ENCODE assay signal across 9 cellular contexts in genomic region chr1:225778412-225778669, GRCh38. TPM values are rescaled to one million over a fixed set of nuclear protein-coding genes. Genes with fewer than 3 reads are reported as not detected.
DNase-seq lines count a peak whose midpoint lies in the region; ATAC-seq and TF ChIP-seq lines count a peak whose summit lies in the region.
"Had no signal": no experiment of that assay in that cellular context is flagged by ENCODE, and none has a peak within 500 bp of the region (broad histone marks: within the 10 kb centered on the region; RNA-seq: fewer than 3 reads in every experiment).

No MANE protein-coding gene starts in this region.

- H3K27me3 Mint-ChIP-seq in T-helper 2 cell treated with Interferon-gamma antibody and Interleukin-4, amounts not matched to agents 5 μg/mL and 100 μg/mL, for 36 hours (ENCODE audit: low read depth): peaks cover under 1% of the 10 kb centered on the region
- H3K27me3 Mint-ChIP-seq: activated CD8-positive, alpha-beta memory T cell treated with anti-CD3 and anti-CD28 coated beads, Interleukin-2, amount 10 ng/mL, durations not matched to agents 7 days and 5 days had no signal

- H3K36me3 Mint-ChIP-seq in T-helper 2 cell treated with Interferon-gamma antibody and Interleukin-4, amounts not matched to agents 5 μg/mL and 100 μg/mL, for 36 hours (ENCODE audit: low read depth): peaks cover 20% of the 10 kb centered on the region

- no peak overlapping the region for H3K27ac Mint-ChIP-seq in T-helper 2 cell treated with Interferon-gamma antibody and Interleukin-4, amounts not matched to agents 5 μg/mL and 100 μg/mL, for 36 hours
- H3K27ac Mint-ChIP-seq: activated CD8-positive, alpha-beta memory T cell treated with anti-CD3 and anti-CD28 coated beads, Interleukin-2, amount 10 ng/mL, durations not matched to agents 7 days and 5 days had no signal

- no peak for DNase-seq in body of pancreas
- no peak for DNase-seq in right lobe of liver
- no peak for DNase-seq in thyroid gland
- no peak for DNase-seq in putamen (ENCODE audit: low spot score)
- DNase-seq in stimulated activated CD4-positive, alpha-beta T cell treated with anti-CD3 and anti-CD28 coated beads, Interleukin-4, amount 100 ng/mL, for 4 hours: no peak
- no peak for DNase-seq in T-helper 2 cell treated with Interferon-gamma antibody and Interleukin-4, amounts not matched to agents 5 μg/mL and 100 μg/mL, for 36 hours (ENCODE audit: low spot score)
- DNase-seq in stimulated activated naive CD4-positive, alpha-beta T cell (lab: John Stamatoyannopoulos, UW): no peak

- TF ChIP-seq POLR2A in body of pancreas (IDR thresholded peaks at IDR 0.05): no peak
- no peak for TF ChIP-seq POLR2A in right lobe of liver (IDR thresholded peaks at IDR 0.05)
- TF ChIP-seq POLR2A in thyroid gland (IDR thresholded peaks at IDR 0.05): no peak

- intact Hi-C loops in body of pancreas (cut with DNase I): no loop called here
- intact Hi-C loops in right lobe of liver (cut with DNase I): loop anchor here in 1 of 2 donors (10.0 kb wide), 2 partner anchors 66 to 214 kb away; no protein-coding TSS in a partner anchor
- intact Hi-C loops in thyroid gland (cut with DNase I): loop anchor here (10.0 kb wide), 3 partner anchors 66 to 216 kb away; partner anchors contain the start of genes ENAH and SDE2

- peak overlapping the region; percentile 99 for H3K9ac ChIP-seq in HUES48 (ENCODE audit: low read depth, low read length)

- peaks cover 24% of the 10 kb centered on the region for H3K4me1 Mint-ChIP-seq in T-helper 2 cell treated with Interferon-gamma antibody and Interleukin-4, amounts not matched to agents 5 μg/mL and 100 μg/mL, for 36 hours (ENCODE audit: low read depth)

- no peak for ATAC-seq in body of pancreas
- no peak for ATAC-seq in right lobe of liver

- H3K4me3 ChIP-seq in HUES48 (ENCODE audit: low read depth, low read length) (peak overlapping the region; percentile 96), body of pancreas (peak overlapping the region; percentile 49 to 81), right lobe of liver (peak overlapping the region; percentile 66 to 80 (median 69)), thyroid gland (replicated peaks in 1 of 3) (peak overlapping the region; percentile 4 to 52 (median 27))

- 0% methylated on average over 1 of the region's 1 CpG for WGBS in body of pancreas, 2 donors
- WGBS in right lobe of liver (ENCODE audit: insufficient coverage, low coverage, low lambda C conversion rate, missing lambda C conversion rate): 0% methylated on average over 1 of the region's 1 CpG
- WGBS in thyroid gland, 2 donors: 0 to 5% methylated on average over 1 of the region's 1 CpG

- H3K36me3 ChIP-seq in HUES48 (ENCODE audit: control insufficient read depth, insufficient read depth, low read length) (peaks cover 32% of the 10 kb centered on the region), body of pancreas (replicated peaks in 1 of 2; ENCODE audit: insufficient read depth in 1 of 2, low read depth in 2 of 2) (no peaks in the 10 kb centered on the region), right lobe of liver (peaks cover 0 to 7% (median 0%) of the 10 kb centered on the region in 4 donors), thyroid gland (no peaks in the 10 kb centered on the region)

- no peak overlapping the region for H3K4me3 Mint-ChIP-seq in T-helper 2 cell treated with Interferon-gamma antibody and Interleukin-4, amounts not matched to agents 5 μg/mL and 100 μg/mL, for 36 hours
- H3K4me3 Mint-ChIP-seq: activated CD8-positive, alpha-beta memory T cell treated with anti-CD3 and anti-CD28 coated beads, Interleukin-2, amount 10 ng/mL, durations not matched to agents 7 days and 5 days had no signal

- H3K27me3 ChIP-seq in HUES48 (ENCODE audit: control insufficient read depth, insufficient read depth, low read length): no peaks in the 10 kb centered on the region
- H3K27me3 ChIP-seq in body of pancreas: no peaks in the 10 kb centered on the region
- H3K27me3 ChIP-seq in right lobe of liver: no peaks in the 10 kb centered on the region
- H3K27me3 ChIP-seq in thyroid gland: no peaks in the 10 kb centered on the region

- peaks cover 34% of the 10 kb centered on the region for H3K4me1 ChIP-seq in HUES48 (ENCODE audit: control insufficient read depth, insufficient read depth, low read length)
- H3K4me1 ChIP-seq in body of pancreas: peaks cover 45% of the 10 kb centered on the region
- H3K4me1 ChIP-seq in right lobe of liver: peaks cover 0 to 34% (median 8%) of the 10 kb centered on the region in 4 donors
- peaks cover 29 to 33% of the 10 kb centered on the region in 2 donors for H3K4me1 ChIP-seq in thyroid gland

- no peaks in the 10 kb centered on the region for H3K9me3 ChIP-seq in HUES48 (ENCODE audit: control insufficient read depth, insufficient read depth, low read length)
- H3K9me3 ChIP-seq in body of pancreas: no peaks in the 10 kb centered on the region
- no peaks in the 10 kb centered on the region for H3K9me3 ChIP-seq in right lobe of liver
- H3K9me3 ChIP-seq in thyroid gland: no peaks in the 10 kb centered on the region

- TF ChIP-seq CTCF in body of pancreas (IDR thresholded peaks at IDR 0.05) (no peak), right lobe of liver (IDR thresholded peaks at IDR 0.05) (no peak), thyroid gland (IDR thresholded peaks at IDR 0.05) (no peak)

- no peaks in the 10 kb centered on the region for H3K9me3 Mint-ChIP-seq in T-helper 2 cell treated with Interferon-gamma antibody and Interleukin-4, amounts not matched to agents 5 μg/mL and 100 μg/mL, for 36 hours

- H3K27ac ChIP-seq in HUES48 (ENCODE audit: low read depth, low read length): peak overlapping the region; percentile 99
- peak overlapping the region; percentile 89 to 96 (median 92) for H3K27ac ChIP-seq in body of pancreas
- peak overlapping the region; percentile 73 to 96 (median 75) for H3K27ac ChIP-seq in right lobe of liver
- peak overlapping the region; percentile 0 to 97 (median 91) for H3K27ac ChIP-seq in thyroid gland

RNA-seq across cellular contexts. Expression of gene SRP9, which starts 0.7 kb away (rescaled TPM):
- total RNA-seq in body of pancreas (10 to 100 TPM; 48.5 to 86.6 TPM), right lobe of liver (100 to 1,000 TPM; 132 to 150 (median 141) TPM), thyroid gland (100 to 1,000 TPM; 196 to 297 (median 260) TPM)

RNA-seq across cellular contexts. Expression of gene EPHX1, which starts 31.6 kb away (rescaled TPM):
- 100 to 1,000 TPM; 109 to 136 TPM for total RNA-seq in body of pancreas
- total RNA-seq in right lobe of liver: 1,000 to 10,000 TPM in 3 of 6 experiments, 100 to 1,000 TPM in 3; 331 to 4,402 (median 1,032) TPM
- total RNA-seq in thyroid gland: 100 to 1,000 TPM; 297 to 533 (median 441) TPM

Comparison
In these comparisons a context has a peak if more than half of its experiments do, and no peak if none do; other contexts are left out.
1. H3K4me3 ChIP-seq: peak in every context shown above with its lines; median percentile 96 in HUES48; 69 in right lobe of liver; 65 in body of pancreas; 27 in thyroid gland.